20 cellular contexts compared by ENCODE assay signal in the genomic region with DNA sequence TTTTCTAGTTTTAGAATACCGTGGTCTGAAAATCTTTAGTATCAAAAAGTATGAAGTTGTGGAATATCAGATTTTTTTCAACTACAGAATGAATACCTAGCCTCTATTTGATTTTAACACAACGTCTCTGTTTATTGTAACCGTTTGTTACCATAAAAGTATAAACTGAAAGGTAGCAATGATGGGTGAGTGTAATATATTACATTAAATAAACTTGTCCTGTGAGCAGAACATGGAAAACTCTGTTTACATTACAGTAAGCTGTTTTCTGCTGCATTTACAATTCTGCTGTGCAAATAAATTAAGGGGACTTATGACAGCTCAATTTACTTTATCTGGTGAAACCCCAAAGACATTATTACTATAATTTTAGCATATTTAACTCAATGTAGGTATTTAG.
"Had no signal": no experiment of that assay in that cellular context is flagged by ENCODE, and none has a peak within 500 bp of the region (broad histone marks: within the 10 kb centered on the region; RNA-seq: fewer than 3 reads in every experiment).

No MANE protein-coding gene starts in this region.

- DNase-seq: activated CD4-positive, alpha-beta T cell treated with anti-CD3 and anti-CD28 coated beads for 48 hours; activated CD8-positive, alpha-beta memory T cell treated with anti-CD3 and anti-CD28 coated beads, Interleukin-2, amount 10 ng/mL, durations not matched to agents 7 days and 5 days; activated CD8-positive, alpha-beta T cell treated with anti-CD3 and anti-CD28 coated beads for 36 hours; activated effector memory CD4-positive, alpha-beta T cell treated with anti-CD3 and anti-CD28 coated beads, Interleukin-2, amount 50 U/mL, for 16 hours; activated naive CD4-positive, alpha-beta T cell treated with anti-CD3 and anti-CD28 coated beads, Interleukin-2, amount 10 ng/mL, durations not matched to agents 7 days and 5 days; activated T-cell treated with anti-CD3 and anti-CD28 coated beads for 4 hours; amygdala; colonic mucosa; dorsolateral prefrontal cortex; effector memory CD8-positive, alpha-beta T cell; esophagus squamous epithelium; gastrocnemius medialis; hippocampal formation; left cardiac atrium; nephron progenitor cell; stimulated activated CD4-positive, alpha-beta T cell treated with anti-CD3 and anti-CD28 coated beads, Interleukin-4, amount 100 ng/mL, for 1 hour; stimulated activated naive CD4-positive, alpha-beta T cell; testis; trophoblast cell; uterus had no signal

- H3K27ac ChIP-seq: colonic mucosa, dorsolateral prefrontal cortex, esophagus squamous epithelium, gastrocnemius medialis, testis, uterus had no signal

- H3K4me1 ChIP-seq: colonic mucosa, esophagus squamous epithelium, gastrocnemius medialis, testis, uterus had no signal

- ATAC-seq: activated CD8-positive, alpha-beta memory T cell treated with anti-CD3 and anti-CD28 coated beads, Interleukin-2, amount 10 ng/mL, durations not matched to agents 7 days and 5 days; activated CD8-positive, alpha-beta T cell treated with anti-CD3 and anti-CD28 coated beads for 36 hours; effector memory CD8-positive, alpha-beta T cell; gastrocnemius medialis; left cardiac atrium had no signal

- H3K9me3 ChIP-seq: colonic mucosa, esophagus squamous epithelium, gastrocnemius medialis, testis, uterus had no signal

- H3K4me3 ChIP-seq: colonic mucosa, dorsolateral prefrontal cortex, esophagus squamous epithelium, gastrocnemius medialis, testis, uterus had no signal

- H3K27me3 ChIP-seq: colonic mucosa, dorsolateral prefrontal cortex, esophagus squamous epithelium, gastrocnemius medialis, testis, uterus had no signal
